ENCODE assay signal across 31 cellular contexts in the genomic region with DNA sequence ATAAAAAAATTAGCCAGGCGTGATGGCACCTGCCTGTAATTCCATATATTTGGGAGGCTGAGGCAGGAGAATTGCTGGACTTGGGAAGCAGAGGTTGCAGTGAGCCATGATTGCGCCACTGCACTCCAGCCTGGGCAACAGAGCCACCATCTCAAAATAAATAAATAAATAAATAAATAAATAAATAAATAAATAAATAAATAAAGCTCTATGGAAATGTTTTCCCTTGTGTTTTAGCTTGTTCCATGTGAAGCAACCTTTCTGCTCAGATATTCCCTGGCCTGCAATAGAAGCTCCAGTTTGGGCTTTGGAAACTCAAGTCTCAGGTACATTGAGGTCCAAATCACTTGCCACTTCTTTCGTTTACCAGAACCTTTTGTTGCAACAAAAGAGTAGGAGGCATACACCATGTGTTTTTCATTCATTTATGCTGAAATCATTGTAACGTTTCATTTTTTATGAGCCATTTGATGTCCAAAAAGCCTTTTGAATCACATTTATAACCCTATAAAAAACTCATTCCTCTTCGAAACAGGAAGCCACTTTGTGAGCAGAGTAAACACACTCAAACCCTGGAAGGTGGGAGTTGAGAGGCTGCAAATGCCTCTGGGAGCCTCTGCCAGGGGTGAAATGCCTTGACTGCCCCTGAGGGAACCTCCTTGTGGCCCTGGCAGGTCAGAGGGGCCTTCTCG.
A peak's percentile ranks its signal among the peaks of the same experiment; 100 is the strongest.
DNase-seq lines count a peak whose midpoint lies in the region; ATAC-seq and TF ChIP-seq lines count a peak whose summit lies in the region.
"Had no signal": no experiment of that assay in that cellular context is flagged by ENCODE, and none has a peak within 500 bp of the region (broad histone marks: within the 10 kb centered on the region; RNA-seq: fewer than 3 reads in every experiment).

No MANE protein-coding gene starts in this region.

- H3K9me3 Mint-ChIP-seq in activated CD4-positive, alpha-beta T cell treated with anti-CD3 and anti-CD28 coated beads for 36 hours (ENCODE audit: low read depth) = peaks cover 8% of the 10 kb centered on the region
- H3K9me3 Mint-ChIP-seq: activated naive CD4-positive, alpha-beta T cell treated with anti-CD3 and anti-CD28 coated beads, Interleukin-2, amount 10 ng/mL, durations not matched to agents 7 days and 5 days; brain; endodermal cell; nephron had no signal

- intact Hi-C loops in activated CD4-positive, alpha-beta T cell treated with anti-CD3 and anti-CD28 coated beads for 36 hours (cut with DNase I, micrococcal nuclease) = no loop called here

- H3K4me1 ChIP-seq in hepatocyte (ENCODE audit: insufficient read depth) = peaks cover 13% of the 10 kb centered on the region
- H3K4me1 ChIP-seq: gastrocnemius medialis had no signal

- H3K27me3 ChIP-seq in hepatocyte = no peaks in the 10 kb centered on the region
- H3K27me3 ChIP-seq: gastrocnemius medialis, ovary, transverse colon had no signal

- H3K4me2 ChIP-seq in hepatocyte = no peak overlapping the region

- H3K36me3 ChIP-seq in hepatocyte (replicated peaks; ENCODE audit: insufficient read depth, low read depth) = no peaks in the 10 kb centered on the region
- H3K36me3 ChIP-seq: gastrocnemius medialis, ovary, transverse colon had no signal

- POLR2A ChIA-PET in activated CD4-positive, alpha-beta T cell treated with anti-CD3 and anti-CD28 coated beads for 36 hours (lab: Charles Lee) = no interaction called here

- H3K27ac ChIP-seq in C4-2B (peak overlapping the region; percentile 40), hepatocyte (peak overlapping the region; percentile 70)
- H3K27ac ChIP-seq: gastrocnemius medialis, ovary, transverse colon had no signal

- no peak overlapping the region for H2AFZ ChIP-seq in hepatocyte

- no peak overlapping the region for H3K4me3 Mint-ChIP-seq in activated CD4-positive, alpha-beta T cell treated with anti-CD3 and anti-CD28 coated beads for 36 hours
- H3K4me3 Mint-ChIP-seq: activated CD4-positive, alpha-beta memory T cell treated with anti-CD3 and anti-CD28 coated beads for 36 hours; activated naive CD4-positive, alpha-beta T cell treated with anti-CD3 and anti-CD28 coated beads, Interleukin-2, amount 10 ng/mL, durations not matched to agents 7 days and 5 days; activated T-cell treated with anti-CD3 and anti-CD28 coated beads, Interleukin-2, amount 50 U/mL, for 72 hours; brain; endodermal cell; nephron; T-helper 17 cell had no signal

- no peaks in the 10 kb centered on the region for H3K9me3 ChIP-seq in hepatocyte (ENCODE audit: low read depth)
- H3K9me3 ChIP-seq: gastrocnemius medialis, ovary, transverse colon had no signal

- no peaks in the 10 kb centered on the region for H3K9me2 ChIP-seq in hepatocyte (replicated peaks; ENCODE audit: insufficient read depth)

- no peaks in the 10 kb centered on the region for H3K4me1 Mint-ChIP-seq in activated CD4-positive, alpha-beta T cell treated with anti-CD3 and anti-CD28 coated beads for 36 hours
- H3K4me1 Mint-ChIP-seq: activated naive CD4-positive, alpha-beta T cell treated with anti-CD3 and anti-CD28 coated beads, Interleukin-2, amount 10 ng/mL, durations not matched to agents 7 days and 5 days; brain; endodermal cell; IgD-negative memory B cell; T-helper 17 cell had no signal

- ATAC-seq in activated CD4-positive, alpha-beta T cell treated with anti-CD3 and anti-CD28 coated beads for 36 hours = no peak
- ATAC-seq: activated T-cell treated with anti-CD3 and anti-CD28 coated beads, Interleukin-2, amount 50 U/mL, for 72 hours; esophagus mucosa; gastrocnemius medialis; T-helper 17 cell had no signal

- no peaks in the 10 kb centered on the region for H4K20me1 ChIP-seq in hepatocyte (ENCODE audit: insufficient read depth, poor library complexity, severe bottlenecking)

- DNase-seq in GM04504 (ENCODE audit: low read depth) (peak; percentile 52), NCI-H2029 (lab: John Stamatoyannopoulos, UW) (peak; percentile 32), hepatocyte (ENCODE audit: low spot score) (peak; percentile 13), NCI-H774 (lab: John Stamatoyannopoulos, UW) (no peak)
- no peak for DNase-seq in activated CD4-positive, alpha-beta T cell treated with anti-CD3 and anti-CD28 coated beads for 36 hours
- no peak for DNase-seq in activated naive CD4-positive, alpha-beta T cell treated with anti-CD3 and anti-CD28 coated beads, Interleukin-2, amount 50 U/mL, for 16 hours
- DNase-seq: activated CD4-positive, alpha-beta memory T cell treated with anti-CD3 and anti-CD28 coated beads for 36 hours; activated naive CD4-positive, alpha-beta T cell treated with anti-CD3 and anti-CD28 coated beads, Interleukin-2, amount 10 ng/mL, durations not matched to agents 7 days and 5 days; activated T-cell treated with anti-CD3 and anti-CD28 coated beads, Interleukin-2, amount 50 U/mL, for 72 hours; amniotic stem cell; C1 segment of cervical spinal cord; cerebellar nuclear complex; COR-L47; dermis blood vessel endothelial cell; endodermal cell; gastrocnemius medialis; kidney glomerular epithelial cell; NCI-H1105 treated with DMSO at 0.1 percent for 48 hours; NCI-H2081; NCI-H524; ovary; Right ventricle myocardium superior; stimulated activated CD4-positive, alpha-beta T cell treated with anti-CD3 and anti-CD28 coated beads, Interleukin-4, amount 100 ng/mL, for 4 hours; T-helper 17 cell; transverse colon had no signal

- WGBS in hepatocyte (ENCODE audit: low lambda C conversion rate, missing lambda C conversion rate) = 66% methylated on average over 6 of the region's 6 CpGs

- H3K4me3 ChIP-seq in hepatocyte = no peak overlapping the region
- H3K4me3 ChIP-seq: gastrocnemius medialis, lung, ovary, transverse colon had no signal

- H3K79me2 ChIP-seq in hepatocyte = no peaks in the 10 kb centered on the region

- no peaks in the 10 kb centered on the region for H3K36me3 Mint-ChIP-seq in activated CD4-positive, alpha-beta T cell treated with anti-CD3 and anti-CD28 coated beads for 36 hours (ENCODE audit: low read depth)
- H3K36me3 Mint-ChIP-seq: activated CD4-positive, alpha-beta memory T cell treated with anti-CD3 and anti-CD28 coated beads for 36 hours; activated naive CD4-positive, alpha-beta T cell treated with anti-CD3 and anti-CD28 coated beads, Interleukin-2, amount 10 ng/mL, durations not matched to agents 7 days and 5 days; brain; IgD-negative memory B cell had no signal

- no peak overlapping the region for H3K27ac Mint-ChIP-seq in activated CD4-positive, alpha-beta T cell treated with anti-CD3 and anti-CD28 coated beads for 36 hours
- H3K27ac Mint-ChIP-seq: activated CD4-positive, alpha-beta memory T cell treated with anti-CD3 and anti-CD28 coated beads for 36 hours; activated naive CD4-positive, alpha-beta T cell treated with anti-CD3 and anti-CD28 coated beads, Interleukin-2, amount 10 ng/mL, durations not matched to agents 7 days and 5 days; activated T-cell treated with anti-CD3 and anti-CD28 coated beads, Interleukin-2, amount 50 U/mL, for 72 hours; brain; endodermal cell; T-helper 17 cell had no signal

- CTCF ChIA-PET in activated CD4-positive, alpha-beta T cell treated with anti-CD3 and anti-CD28 coated beads for 36 hours (lab: Charles Lee) = no interaction called here

- TF ChIP-seq CTCF in C4-2B (conservative IDR thresholded peaks at IDR 0.05) (no peak), hepatocyte (IDR thresholded peaks at IDR 0.05; ENCODE audit: poor library complexity) (no peak)

- no peaks in the 10 kb centered on the region for H3K27me3 Mint-ChIP-seq in activated CD4-positive, alpha-beta T cell treated with anti-CD3 and anti-CD28 coated beads for 36 hours
- H3K27me3 Mint-ChIP-seq: activated CD4-positive, alpha-beta memory T cell treated with anti-CD3 and anti-CD28 coated beads for 36 hours; activated naive CD4-positive, alpha-beta T cell treated with anti-CD3 and anti-CD28 coated beads, Interleukin-2, amount 10 ng/mL, durations not matched to agents 7 days and 5 days; T-helper 17 cell had no signal

Comparison
In these comparisons a context has a peak if more than half of its experiments do, and no peak if none do; other contexts are left out.
1. DNase-seq: peak in GM04504 (single experiment), NCI-H2029 (single experiment) and hepatocyte (single experiment); none in activated CD4-positive, alpha-beta T cell treated with anti-CD3 and anti-CD28 coated beads for 36 hours (single experiment), NCI-H774 (single experiment) and activated naive CD4-positive, alpha-beta T cell treated with anti-CD3 and anti-CD28 coated beads, Interleukin-2, amount 50 U/mL, for 16 hours (single experiment).